ENCODE assay signal across 9 cellular contexts in genomic region chr13:110306340-110306959, GRCh38. TPM values are rescaled to one million over a fixed set of nuclear protein-coding genes. Genes with fewer than 3 reads are reported as not detected.
A peak's percentile ranks its signal among the peaks of the same experiment; 100 is the strongest.
DNase-seq lines count a peak whose midpoint lies in the region; ATAC-seq, FAIRE-seq and TF ChIP-seq lines count a peak whose summit lies in the region.
"Had no signal": no experiment of that assay in that cellular context is flagged by ENCODE, and none has a peak within 500 bp of the region (broad histone marks: within the 10 kb centered on the region; RNA-seq: fewer than 3 reads in every experiment).

No MANE protein-coding gene starts in this region.

- H3K4me1 ChIP-seq in astrocyte (ENCODE audit: insufficient read depth, low read length) (peaks cover 62% of the 10 kb centered on the region), hepatocyte (ENCODE audit: insufficient read depth) (peaks cover 26% of the 10 kb centered on the region), psoas muscle (peaks cover 14% of the 10 kb centered on the region)

- H4K20me1 ChIP-seq in astrocyte (ENCODE audit: insufficient read depth, low read length) (peaks cover 74% of the 10 kb centered on the region), hepatocyte (ENCODE audit: insufficient read depth, poor library complexity, severe bottlenecking) (no peaks in the 10 kb centered on the region)

- H3K27ac Mint-ChIP-seq in astrocyte (ENCODE audit: unreplicated experiment) (no peak overlapping the region), T-helper 17 cell (no peak overlapping the region)

- H3K4me1 Mint-ChIP-seq in astrocyte (ENCODE audit: low read depth, unreplicated experiment), result peaks cover 54% of the 10 kb centered on the region
- peaks cover 12% of the 10 kb centered on the region for H3K4me1 Mint-ChIP-seq in T-helper 17 cell

- TF ChIP-seq POLR2A in GM12891 (IDR thresholded peaks at IDR 0.05; ENCODE audit: low read depth, low read length), result no peak

- peak overlapping the region; percentile 97 for H3K9ac ChIP-seq in astrocyte (ENCODE audit: low read length)

- H3K4me3 Mint-ChIP-seq in astrocyte (ENCODE audit: unreplicated experiment), result peak overlapping the region; percentile 95
- no peak overlapping the region for H3K4me3 Mint-ChIP-seq in T-helper 17 cell

- no peaks in the 10 kb centered on the region for H3K9me2 ChIP-seq in hepatocyte (replicated peaks; ENCODE audit: insufficient read depth)

- peak overlapping the region; percentile 87 for H3K27ac ChIP-seq in astrocyte (ENCODE audit: low read depth, low read length)
- peak overlapping the region; percentile 80 for H3K27ac ChIP-seq in hepatocyte
- peak overlapping the region; percentile 84 for H3K27ac ChIP-seq in psoas muscle

- peak; percentile 62 for DNase-seq in ELR (ENCODE audit: low read depth)
- DNase-seq in astrocyte (ENCODE audit: low read depth), result no peak
- DNase-seq in hepatocyte (ENCODE audit: low spot score), result peak; percentile 41
- DNase-seq in psoas muscle, result no peak
- no peak for DNase-seq in GM12891 (ENCODE audit: insufficient read length, low spot score)
- no peak for DNase-seq in NCI-H2081 treated with DMSO at 0.1 percent for 48 hours (lab: John Stamatoyannopoulos, UW)
- no peak for DNase-seq in T-helper 17 cell
- DNase-seq: hippocampal formation had no signal

- H3K9me3 ChIP-seq in astrocyte (ENCODE audit: insufficient read depth, low read depth, low read length) (no peaks in the 10 kb centered on the region), hepatocyte (ENCODE audit: low read depth) (no peaks in the 10 kb centered on the region), psoas muscle (no peaks in the 10 kb centered on the region), T-helper 17 cell (ENCODE audit: control insufficient read depth, low read length, poor library complexity, severe bottlenecking) (no peaks in the 10 kb centered on the region)

- TF ChIP-seq CTCF in astrocyte (IDR thresholded peaks at IDR 0.05; ENCODE audit: insufficient read depth, low read depth, low read length) (no peak), hepatocyte (IDR thresholded peaks at IDR 0.05; ENCODE audit: poor library complexity) (no peak), psoas muscle (IDR thresholded peaks at IDR 0.05) (no peak)

- no peaks in the 10 kb centered on the region for H3K27me3 ChIP-seq in astrocyte (ENCODE audit: insufficient read depth, low read length)
- H3K27me3 ChIP-seq in hepatocyte, result no peaks in the 10 kb centered on the region
- peaks cover 0 to 92% (median 13%) of the 10 kb centered on the region in 3 donors for H3K27me3 ChIP-seq in psoas muscle (ENCODE audit: insufficient read depth in 3 of 3, low read length in 2 of 3)

- H3K36me3 Mint-ChIP-seq in astrocyte (ENCODE audit: low read depth, unreplicated experiment), result peaks cover 49% of the 10 kb centered on the region
- H3K36me3 Mint-ChIP-seq in T-helper 17 cell (ENCODE audit: low read depth), result peaks cover 9% of the 10 kb centered on the region

- H3K79me2 ChIP-seq in astrocyte (ENCODE audit: insufficient read depth, low read length), result peaks cover 100% of the 10 kb centered on the region
- H3K79me2 ChIP-seq in hepatocyte, result peaks cover 61% of the 10 kb centered on the region

- no peak for FAIRE-seq in astrocyte (lab: Jason Lieb, UNC)
- no peak for FAIRE-seq in GM12891 (lab: Jason Lieb, UNC)

- intact Hi-C loops in psoas muscle (cut with DNase I), result loop anchor here in 1 of 2 donors (5.0 kb wide), 1 partner anchor 106 kb away; no protein-coding TSS in a partner anchor

- no peaks in the 10 kb centered on the region for H3K9me3 Mint-ChIP-seq in astrocyte (ENCODE audit: unreplicated experiment)

- WGBS in hepatocyte (ENCODE audit: low lambda C conversion rate, missing lambda C conversion rate), result 4% methylated on average over 49 of the region's 53 CpGs
- 2 to 3% (median 3%) methylated on average over 48 to 53 of the region's 53 CpGs for WGBS in psoas muscle, 3 donors

- peaks cover 23% of the 10 kb centered on the region for H3K36me3 ChIP-seq in astrocyte (ENCODE audit: insufficient read depth, low read length)
- H3K36me3 ChIP-seq in hepatocyte (replicated peaks; ENCODE audit: insufficient read depth, low read depth), result no peaks in the 10 kb centered on the region
- no peaks in the 10 kb centered on the region for H3K36me3 ChIP-seq in psoas muscle (ENCODE audit: insufficient read depth in 1 of 2, low read depth in 1 of 2)

- peak overlapping the region; percentile 95 for H3K4me3 ChIP-seq in astrocyte (ENCODE audit: insufficient read depth, low read depth, low read length)
- peak overlapping the region; percentile 88 for H3K4me3 ChIP-seq in hepatocyte
- peak overlapping the region; percentile 77 for H3K4me3 ChIP-seq in psoas muscle

- H3K27me3 Mint-ChIP-seq in astrocyte (ENCODE audit: low read depth, unreplicated experiment) (no peaks in the 10 kb centered on the region), T-helper 17 cell (peaks cover 78% of the 10 kb centered on the region)

- H2AFZ ChIP-seq in astrocyte (ENCODE audit: low read depth, low read length), result no peak overlapping the region
- H2AFZ ChIP-seq in hepatocyte, result peak overlapping the region; percentile 62

- ATAC-seq in psoas muscle (peak in 1 of 4 donors; percentile 7), HG02588 (IDR thresholded peaks at IDR 0.05; ENCODE audit: unreplicated experiment) (no peak), T-helper 17 cell (no peak)

- peak overlapping the region; percentile 98 for H3K4me2 ChIP-seq in astrocyte (ENCODE audit: low read length)
- H3K4me2 ChIP-seq in hepatocyte, result peak overlapping the region; percentile 87

TF ChIP-seq in GM12891, 5 proteins besides CTCF, POLR2A, EP300 and RAD21:
- TF ChIP-seq POLR2AphosphoS5 (IDR thresholded peaks at IDR 0.05; ENCODE audit: low read depth, low read length), result no peak
- no peak for TF ChIP-seq SPI1 (IDR thresholded peaks at IDR 0.05; ENCODE audit: low read depth, low read length)
- no peak for TF ChIP-seq TAF1 (IDR thresholded peaks at IDR 0.05; ENCODE audit: low read depth, low read length)
- TF ChIP-seq PAX5 (IDR thresholded peaks at IDR 0.05; ENCODE audit: insufficient read depth, low read length, severe bottlenecking), result no peak

RNA-seq across cellular contexts. Expression of gene COL4A1, which starts 0.5 kb away (rescaled TPM):
- total RNA-seq in astrocyte (2,489 and 3,103 TPM in 2 replicates), hepatocyte (223 and 269 TPM in 2 replicates), psoas muscle (100 to 1,000 TPM in 2 of 4 donors, 10 to 100 TPM in 2; 87.3 to 127 (median 110) TPM), T-helper 17 cell (under 1 TPM in 1 of 2 donors, not detected in 1; 0.37 TPM)
- polyA plus RNA-seq in hepatocyte (138 and 140 TPM in 2 replicates), psoas muscle (100 to 1,000 TPM in 1 of 3 donors, 10 to 100 TPM in 2; 39.0 to 115 (median 60.2) TPM)
- not detected for polyA plus RNA-seq in GM12891 (2012; ENCODE audit: low read depth, missing spikeins)

RNA-seq across cellular contexts. Expression of gene COL4A2, which starts 0.6 kb away (rescaled TPM):
- total RNA-seq in astrocyte (1,414 and 1,647 TPM in 2 replicates), hepatocyte (126 and 171 TPM in 2 replicates), psoas muscle (10 to 100 TPM; 49.1 to 64.0 (median 59.9) TPM), T-helper 17 cell (1 to 10 TPM in 1 of 2 donors, under 1 TPM in 1; 0.07 to 1.9 TPM)
- polyA plus RNA-seq in hepatocyte (220 and 221 TPM in 2 replicates), psoas muscle (10 to 100 TPM; 25.8 to 84.5 (median 37.9) TPM)
- 0.37 TPM for polyA plus RNA-seq in GM12891 (2012; ENCODE audit: low read depth, missing spikeins)

Comparison
In these comparisons a context has a peak if more than half of its experiments do, and no peak if none do; other contexts are left out.
1. DNase-seq: peak in ELR (single experiment) and hepatocyte (single experiment); none in astrocyte (single experiment), psoas muscle (0 of 2), GM12891 (single experiment), NCI-H2081 treated with DMSO at 0.1 percent for 48 hours (single experiment) and T-helper 17 cell (0 of 3).
2. RNA of gene COL4A1, which starts 0.5 kb away (total RNA-seq): 2,489 to 3,103 TPM in astrocyte, 223 to 269 TPM in hepatocyte and 87.3 to 127 TPM in psoas muscle; 0.37 TPM in T-helper 17 cell; every median in the first group is over 10 times any median in the second.
3. RNA of gene COL4A2, which starts 0.6 kb away (total RNA-seq): 1,414 to 1,647 TPM in astrocyte, 126 to 171 TPM in hepatocyte and 49.1 to 64.0 TPM in psoas muscle; 0.07 to 1.9 TPM in T-helper 17 cell; every median in the first group is over 10 times any median in the second.
4. Peak in every context shown above with its lines, with median percentiles within 50 percentile points of each other: H3K27ac ChIP-seq and H3K4me3 ChIP-seq.